In genomic region chr19:48588670-48589399, GRCh38 we compare ENCODE assay signal across 8 cellular contexts. TPM values are rescaled to one million over a fixed set of nuclear protein-coding genes. Genes with fewer than 3 reads are reported as not detected.
DNase-seq lines count a peak whose midpoint lies in the region; ATAC-seq and TF ChIP-seq lines count a peak whose summit lies in the region.

No MANE protein-coding gene starts in this region.

- DNase-seq in DMS153 treated with DMSO at 0.1 percent for 48 hours (lab: John Stamatoyannopoulos, UW; ENCODE audit: unreplicated experiment) (peak; percentile 71), KG1 (lab: John Stamatoyannopoulos, UW) (peak; percentile 88), RKO (ENCODE audit: low spot score) (peak; percentile 93), fibroblast of peridontal ligament (ENCODE audit: extremely low read depth) (peak; percentile 76)
- peak; percentile 73 to 88 for DNase-seq in activated T-helper 1 cell treated with anti-CD3 and anti-CD28 coated beads, Interleukin-2, amount 50 U/mL, for 16 hours (ENCODE audit: low read depth in 1 of 2, low spot score in 1 of 2)
- peak; percentile 90 for DNase-seq in natural killer cell treated with Interleukin-12 subunit alpha and Interleukin-12 subunit beta and Interleukin-15 and Interleukin-18, amount 100 ng/mL, for 72 hours (ENCODE audit: low spot score)
- DNase-seq in stimulated activated naive B cell treated with anti-CD40 and anti-IgM and Interleukin-4, amounts not matched to agents 10 μg/mL and 1 μg/mL and 100 μg/mL, for 72 hours, result peak; percentile 78

- peak overlapping the region in 1 of 2 donors; percentile 52 for H3K27ac Mint-ChIP-seq in natural killer cell treated with Interleukin-12 subunit alpha and Interleukin-12 subunit beta and Interleukin-15 and Interleukin-18, amount 100 ng/mL, for 72 hours
- H3K27ac Mint-ChIP-seq in stimulated activated naive B cell treated with anti-CD40 and anti-IgM and Interleukin-4, amounts not matched to agents 10 μg/mL and 1 μg/mL and 100 μg/mL, for 72 hours, result peak overlapping the region; percentile 79

- peaks cover 9 to 15% of the 10 kb centered on the region in 2 donors for H3K4me1 Mint-ChIP-seq in natural killer cell treated with Interleukin-12 subunit alpha and Interleukin-12 subunit beta and Interleukin-15 and Interleukin-18, amount 100 ng/mL, for 72 hours (ENCODE audit: low read depth in 2 of 2)
- peaks cover 13 to 17% of the 10 kb centered on the region in 2 donors for H3K4me1 Mint-ChIP-seq in stimulated activated naive B cell treated with anti-CD40 and anti-IgM and Interleukin-4, amounts not matched to agents 10 μg/mL and 1 μg/mL and 100 μg/mL, for 72 hours

- peaks cover 0 to 9% of the 10 kb centered on the region in 2 donors for H3K27me3 Mint-ChIP-seq in natural killer cell treated with Interleukin-12 subunit alpha and Interleukin-12 subunit beta and Interleukin-15 and Interleukin-18, amount 100 ng/mL, for 72 hours
- H3K27me3 Mint-ChIP-seq in stimulated activated naive B cell treated with anti-CD40 and anti-IgM and Interleukin-4, amounts not matched to agents 10 μg/mL and 1 μg/mL and 100 μg/mL, for 72 hours, result peaks cover 22 to 30% of the 10 kb centered on the region in 2 donors

- H3K4me3 Mint-ChIP-seq in natural killer cell treated with Interleukin-12 subunit alpha and Interleukin-12 subunit beta and Interleukin-15 and Interleukin-18, amount 100 ng/mL, for 72 hours, result peak overlapping the region; percentile 61
- H3K4me3 Mint-ChIP-seq in stimulated activated naive B cell treated with anti-CD40 and anti-IgM and Interleukin-4, amounts not matched to agents 10 μg/mL and 1 μg/mL and 100 μg/mL, for 72 hours, result peak overlapping the region; percentile 78 to 80

- no peak for TF ChIP-seq POLR2A in GM18505 (IDR thresholded peaks at IDR 0.05; ENCODE audit: borderline replicate concordance, extremely low read depth, insufficient read depth, insufficient read length)

- H3K9me3 Mint-ChIP-seq in natural killer cell treated with Interleukin-12 subunit alpha and Interleukin-12 subunit beta and Interleukin-15 and Interleukin-18, amount 100 ng/mL, for 72 hours, result no peaks in the 10 kb centered on the region
- peaks cover 0 to 3% of the 10 kb centered on the region in 2 donors for H3K9me3 Mint-ChIP-seq in stimulated activated naive B cell treated with anti-CD40 and anti-IgM and Interleukin-4, amounts not matched to agents 10 μg/mL and 1 μg/mL and 100 μg/mL, for 72 hours

- no peaks in the 10 kb centered on the region for H3K36me3 Mint-ChIP-seq in natural killer cell treated with Interleukin-12 subunit alpha and Interleukin-12 subunit beta and Interleukin-15 and Interleukin-18, amount 100 ng/mL, for 72 hours
- peaks cover 0 to 4% of the 10 kb centered on the region in 2 donors for H3K36me3 Mint-ChIP-seq in stimulated activated naive B cell treated with anti-CD40 and anti-IgM and Interleukin-4, amounts not matched to agents 10 μg/mL and 1 μg/mL and 100 μg/mL, for 72 hours

- ATAC-seq in natural killer cell treated with Interleukin-12 subunit alpha and Interleukin-12 subunit beta and Interleukin-15 and Interleukin-18, amount 100 ng/mL, for 72 hours, result peak; percentile 87 to 91
- peak; percentile 85 to 88 for ATAC-seq in stimulated activated naive B cell treated with anti-CD40 and anti-IgM and Interleukin-4, amounts not matched to agents 10 μg/mL and 1 μg/mL and 100 μg/mL, for 72 hours (replicated peaks)
- no peak for ATAC-seq in GM18505 (IDR thresholded peaks at IDR 0.05; ENCODE audit: unreplicated experiment)

RNA-seq across cellular contexts. Expression of gene SPACA4, which starts 17.7 kb away (rescaled TPM):
- not detected for total RNA-seq in natural killer cell treated with Interleukin-12 subunit alpha and Interleukin-12 subunit beta and Interleukin-15 and Interleukin-18, amount 100 ng/mL, for 72 hours

RNA-seq across cellular contexts. Expression of gene FAM83E, which starts 26.0 kb away (rescaled TPM):
- 10 to 100 TPM in 1 of 2 donors, 1 to 10 TPM in 1; 3.5 to 13.7 TPM for total RNA-seq in natural killer cell treated with Interleukin-12 subunit alpha and Interleukin-12 subunit beta and Interleukin-15 and Interleukin-18, amount 100 ng/mL, for 72 hours

RNA-seq across cellular contexts. Expression of gene RPL18, which starts 30.1 kb away (rescaled TPM):
- total RNA-seq in natural killer cell treated with Interleukin-12 subunit alpha and Interleukin-12 subunit beta and Interleukin-15 and Interleukin-18, amount 100 ng/mL, for 72 hours, result 1,000 to 10,000 TPM; 1,029 to 1,552 TPM

RNA-seq across cellular contexts. Expression of gene SPHK2, which starts 30.5 kb away (rescaled TPM):
- total RNA-seq in natural killer cell treated with Interleukin-12 subunit alpha and Interleukin-12 subunit beta and Interleukin-15 and Interleukin-18, amount 100 ng/mL, for 72 hours, result 10 to 100 TPM; 37.9 to 71.4 TPM

RNA-seq across cellular contexts. Expression of gene SULT2B1, which starts 36.9 kb away (rescaled TPM):
- not detected for total RNA-seq in natural killer cell treated with Interleukin-12 subunit alpha and Interleukin-12 subunit beta and Interleukin-15 and Interleukin-18, amount 100 ng/mL, for 72 hours
